Comparison of ENCODE assay signal across 28 cellular contexts in genomic region chr6:135974416-135974815, GRCh38.
"Had no signal": no experiment of that assay in that cellular context is flagged by ENCODE, and none has a peak within 500 bp of the region (broad histone marks: within the 10 kb centered on the region; RNA-seq: fewer than 3 reads in every experiment).

No MANE protein-coding gene starts in this region.

- H3K9ac ChIP-seq: KMS-11 had no signal

- H3K27ac ChIP-seq: cardiac muscle cell, KMS-11 had no signal

- H3K4me3 Mint-ChIP-seq: activated B cell treated with CpG ODN at 0.5 μM for 24 hours; activated CD4-positive, alpha-beta memory T cell treated with anti-CD3 and anti-CD28 coated beads for 36 hours; activated CD4-positive, alpha-beta T cell treated with anti-CD3 and anti-CD28 coated beads, Interleukin-2, amount 10 ng/mL, durations not matched to agents 7 days and 5 days; activated naive CD8-positive, alpha-beta T cell treated with anti-CD3 and anti-CD28 coated beads, Interleukin-2, amount 50 U/mL, for 24 hours; activated T-cell treated with anti-CD3 and anti-CD28 coated beads, Interleukin-2, amount 50 U/mL, for 4 hours; brain; T-helper 17 cell had no signal

- H3K27me3 Mint-ChIP-seq: activated B cell treated with CpG ODN at 0.5 μM for 24 hours; activated CD4-positive, alpha-beta T cell treated with anti-CD3 and anti-CD28 coated beads, Interleukin-2, amount 10 ng/mL, durations not matched to agents 7 days and 5 days; activated naive CD8-positive, alpha-beta T cell treated with anti-CD3 and anti-CD28 coated beads, Interleukin-2, amount 50 U/mL, for 24 hours had no signal

- DNase-seq: activated B cell treated with CpG ODN at 0.5 μM for 24 hours; activated CD4-positive, alpha-beta memory T cell treated with anti-CD3 and anti-CD28 coated beads for 36 hours; activated CD4-positive, alpha-beta T cell treated with anti-CD3 and anti-CD28 coated beads for 1 hour; activated CD4-positive, alpha-beta T cell treated with anti-CD3 and anti-CD28 coated beads, Interleukin-2, amount 10 ng/mL, durations not matched to agents 7 days and 5 days; activated CD8-positive, alpha-beta memory T cell treated with anti-CD3 and anti-CD28 coated beads for 24 hours; activated effector memory CD4-positive, alpha-beta T cell treated with anti-CD3 and anti-CD28 coated beads, Interleukin-2, amount 50 U/mL, for 16 hours; activated naive CD4-positive, alpha-beta T cell treated with Interleukin-2 at 50 U/mL for 16 hours; activated naive CD8-positive, alpha-beta T cell treated with anti-CD3 and anti-CD28 coated beads, Interleukin-2, amount 50 U/mL, for 24 hours; activated T-cell treated with anti-CD3 and anti-CD28 coated beads, Interleukin-2, amount 50 U/mL, for 4 hours; amygdala; MG63; MV-4-11; NCI-H1092 treated with DMSO at 0.1 percent for 48 hours; NCI-H1436 treated with DMSO at 0.1 percent for 48 hours; NCI-H187; NCI-H2081; NCI-H2171; NCI-H2227 treated with DMSO at 0.1 percent for 48 hours; NCI-H526; NCI-H82; PC-3; SHP77 treated with DMSO at 0.1 percent for 48 hours; T-helper 17 cell; T1000 had no signal

- H3K27me3 ChIP-seq: cardiac muscle cell, MG63 had no signal

- H3K36me3 ChIP-seq: cardiac muscle cell, MG63 had no signal

- H3K4me3 ChIP-seq: cardiac muscle cell, MG63 had no signal

- H3K4me1 Mint-ChIP-seq: activated B cell treated with CpG ODN at 0.5 μM for 24 hours; activated CD4-positive, alpha-beta T cell treated with anti-CD3 and anti-CD28 coated beads, Interleukin-2, amount 10 ng/mL, durations not matched to agents 7 days and 5 days; activated naive CD8-positive, alpha-beta T cell treated with anti-CD3 and anti-CD28 coated beads, Interleukin-2, amount 50 U/mL, for 24 hours; T-helper 17 cell had no signal

- H3K9me3 Mint-ChIP-seq: activated CD4-positive, alpha-beta memory T cell treated with anti-CD3 and anti-CD28 coated beads for 36 hours; activated CD4-positive, alpha-beta T cell treated with anti-CD3 and anti-CD28 coated beads, Interleukin-2, amount 10 ng/mL, durations not matched to agents 7 days and 5 days; activated T-cell treated with anti-CD3 and anti-CD28 coated beads, Interleukin-2, amount 50 U/mL, for 4 hours had no signal

- ATAC-seq: activated naive CD4-positive, alpha-beta T cell treated with anti-CD3 and anti-CD28 coated beads, Interleukin-2, amount 50 U/mL, for 72 hours; activated naive CD8-positive, alpha-beta T cell treated with anti-CD3 and anti-CD28 coated beads, Interleukin-2, amount 50 U/mL, for 24 hours; activated T-cell treated with anti-CD3 and anti-CD28 coated beads, Interleukin-2, amount 50 U/mL, for 4 hours; PC-3; T-helper 17 cell had no signal

- H3K9me3 ChIP-seq: MG63 had no signal

- H3K27ac Mint-ChIP-seq: activated B cell treated with CpG ODN at 0.5 μM for 24 hours; activated CD4-positive, alpha-beta memory T cell treated with anti-CD3 and anti-CD28 coated beads for 36 hours; activated CD4-positive, alpha-beta T cell treated with anti-CD3 and anti-CD28 coated beads, Interleukin-2, amount 10 ng/mL, durations not matched to agents 7 days and 5 days; activated naive CD4-positive, alpha-beta T cell treated with anti-CD3 and anti-CD28 coated beads, Interleukin-2, amount 50 U/mL, for 72 hours; activated naive CD8-positive, alpha-beta T cell treated with anti-CD3 and anti-CD28 coated beads, Interleukin-2, amount 50 U/mL, for 24 hours; T-helper 17 cell had no signal

- H3K36me3 Mint-ChIP-seq: activated CD4-positive, alpha-beta memory T cell treated with anti-CD3 and anti-CD28 coated beads for 36 hours; activated naive CD4-positive, alpha-beta T cell treated with anti-CD3 and anti-CD28 coated beads, Interleukin-2, amount 50 U/mL, for 72 hours; brain had no signal
